15 cellular contexts compared by ENCODE assay signal in the genomic region with DNA sequence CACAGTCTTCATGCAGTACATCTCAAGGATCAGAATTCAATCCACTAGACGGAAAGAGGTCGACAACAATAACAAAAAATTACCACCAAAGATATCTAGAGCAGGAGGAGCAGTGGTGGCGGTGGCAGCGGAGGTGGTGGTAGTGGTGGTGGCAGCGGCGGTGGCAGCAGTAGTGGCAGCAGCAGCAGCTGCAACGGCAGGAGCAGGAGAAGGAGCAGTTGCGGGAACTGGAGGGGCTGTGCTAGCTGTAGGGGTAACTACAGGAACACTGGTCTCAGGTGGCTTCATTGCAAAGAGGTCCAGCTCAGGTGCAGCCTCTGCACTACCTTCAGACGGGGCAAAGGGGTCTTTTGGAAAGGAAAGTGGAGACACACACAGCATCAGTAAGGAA.
A peak's percentile ranks its signal among the peaks of the same experiment; 100 is the strongest.
DNase-seq lines count a peak whose midpoint lies in the region; ATAC-seq and TF ChIP-seq lines count a peak whose summit lies in the region.
"Had no signal": no experiment of that assay in that cellular context is flagged by ENCODE, and none has a peak within 500 bp of the region (broad histone marks: within the 10 kb centered on the region; RNA-seq: fewer than 3 reads in every experiment).

No MANE protein-coding gene starts in this region.

- no peaks in the 10 kb centered on the region for H3F3A ChIP-seq in OCI-LY1 (ENCODE audit: insufficient read depth, low read length)

- no peak overlapping the region for H2BK12ac ChIP-seq in mesenchymal stem cell (ENCODE audit: low read length in 2 of 2)

- H3K27me3 Mint-ChIP-seq in HFFc6 (ENCODE audit: insufficient read depth) = peaks cover 2% of the 10 kb centered on the region

- no peak overlapping the region for H4K8ac ChIP-seq in mesenchymal stem cell (ENCODE audit: low read length)

- H3K23ac ChIP-seq in mesenchymal stem cell (ENCODE audit: low read length in 2 of 2) = no peak overlapping the region

- no peak overlapping the region for H3K18ac ChIP-seq in mesenchymal stem cell (ENCODE audit: low read depth in 1 of 2, low read length in 2 of 2)

- no peaks in the 10 kb centered on the region for H3K27me3 ChIP-seq in BLaER1 treated with 17β-estradiol and CSF1 and Interleukin-3, amounts not matched to agents 10 nM and 100 nM
- H3K27me3 ChIP-seq in OCI-LY1 (ENCODE audit: insufficient read depth, low read length) (no peaks in the 10 kb centered on the region), mesenchymal stem cell (ENCODE audit: control insufficient read depth in 1 of 2, insufficient read depth in 1 of 2, low read length in 2 of 2) (no peaks in the 10 kb centered on the region), osteoblast (ENCODE audit: insufficient read depth, low read length) (no peaks in the 10 kb centered on the region)

- no peaks in the 10 kb centered on the region for H3K79me2 ChIP-seq in OCI-LY1 (ENCODE audit: insufficient read depth, low read length)
- H3K79me2 ChIP-seq in osteoblast (ENCODE audit: insufficient read depth, low read length) = no peaks in the 10 kb centered on the region

- H3K4me3 Mint-ChIP-seq in HFFc6 = peak overlapping the region; percentile 67; the same call in 1 of the 2 replicates

- DNase-seq in HFFc6 (no peak), mesenchymal stem cell (no peak), osteoblast (ENCODE audit: insufficient read length, low spot score, missing footprints) (no peak), NCI-H2196 (lab: John Stamatoyannopoulos, UW; ENCODE audit: unreplicated experiment) (no peak)
- DNase-seq: DMS79 treated with DMSO at 0.1 percent for 48 hours, GOT3, NCI-H1105 treated with DMSO at 0.1 percent for 48 hours, NCI-H187, NCI-H2107, NCI-H2227 treated with DMSO at 0.1 percent for 48 hours, NCI-H774 had no signal

- no peaks in the 10 kb centered on the region for H3K9me3 ChIP-seq in BLaER1 treated with 17β-estradiol and CSF1 and Interleukin-3, amounts not matched to agents 10 nM and 100 nM (replicated peaks in 1 of 11)
- H3K9me3 ChIP-seq in OCI-LY1 (ENCODE audit: low read length) (no peaks in the 10 kb centered on the region), mesenchymal stem cell (ENCODE audit: control insufficient read depth, low read length) (no peaks in the 10 kb centered on the region), osteoblast (ENCODE audit: low read depth, low read length) (no peaks in the 10 kb centered on the region)

- no peak overlapping the region for H2AK5ac ChIP-seq in mesenchymal stem cell (ENCODE audit: low read length, severe bottlenecking)

- H3K9me3 Mint-ChIP-seq in HFFc6 = no peaks in the 10 kb centered on the region

- no peaks in the 10 kb centered on the region for H4K20me1 ChIP-seq in BLaER1 treated with 17β-estradiol and CSF1 and Interleukin-3, amounts not matched to agents 10 nM and 100 nM
- H4K20me1 ChIP-seq in OCI-LY1 (ENCODE audit: insufficient read depth, low read length) = no peaks in the 10 kb centered on the region
- H4K20me1 ChIP-seq in osteoblast (ENCODE audit: insufficient read depth, low read length) = no peaks in the 10 kb centered on the region

- H3K4me1 ChIP-seq in BLaER1 treated with 17β-estradiol and CSF1 and Interleukin-3, amounts not matched to agents 10 nM and 100 nM = peaks cover 14 to 29% (median 27%) of the 10 kb centered on the region in 10 experiments
- no peaks in the 10 kb centered on the region for H3K4me1 ChIP-seq in OCI-LY1 (ENCODE audit: insufficient read depth, low read length, severe bottlenecking)
- no peaks in the 10 kb centered on the region for H3K4me1 ChIP-seq in mesenchymal stem cell (ENCODE audit: control insufficient read depth, insufficient read depth, low read depth, low read length)
- H3K4me1 ChIP-seq in osteoblast (ENCODE audit: insufficient read depth, low read length) = no peaks in the 10 kb centered on the region

- H3K9ac ChIP-seq in BLaER1 treated with 17β-estradiol and CSF1 and Interleukin-3, amounts not matched to agents 10 nM and 100 nM = no peak overlapping the region
- H3K9ac ChIP-seq in OCI-LY1 (ENCODE audit: low read length) (no peak overlapping the region), mesenchymal stem cell (ENCODE audit: low read length) (no peak overlapping the region)

- H3K4me1 Mint-ChIP-seq in HFFc6 (ENCODE audit: low read depth) = peaks cover 10% of the 10 kb centered on the region; the same call in 1 of the 2 replicates

- H2BK5ac ChIP-seq in mesenchymal stem cell (ENCODE audit: low read depth, low read length, poor library complexity, severe bottlenecking) = no peak overlapping the region

- H3K14ac ChIP-seq in mesenchymal stem cell (ENCODE audit: low read length in 2 of 2) = no peak overlapping the region

- no peak overlapping the region for H2BK15ac ChIP-seq in mesenchymal stem cell (ENCODE audit: low read depth, poor library complexity, severe bottlenecking)

- no peak overlapping the region for H3K4ac ChIP-seq in mesenchymal stem cell (ENCODE audit: low read depth in 1 of 2, low read length in 2 of 2)

- peak overlapping the region in 6 of 11 experiments; percentile 48 to 60 (median 50); a peak in 9 of 22 replicates for H3K4me2 ChIP-seq in BLaER1 treated with 17β-estradiol and CSF1 and Interleukin-3, amounts not matched to agents 10 nM and 100 nM
- peak overlapping the region; percentile 59; the same call in 1 of the 2 replicates for H3K4me2 ChIP-seq in OCI-LY1 (ENCODE audit: low read length)
- H3K4me2 ChIP-seq in mesenchymal stem cell (ENCODE audit: low read length, poor library complexity, severe bottlenecking) = no peak overlapping the region
- no peak overlapping the region for H3K4me2 ChIP-seq in osteoblast (ENCODE audit: insufficient read depth, low read length)

- H3K36me3 Mint-ChIP-seq in HFFc6 (ENCODE audit: low read depth) = no peaks in the 10 kb centered on the region

- H3K4me3 ChIP-seq in BLaER1 treated with 17β-estradiol and CSF1 and Interleukin-3, amounts not matched to agents 10 nM and 100 nM = no peak overlapping the region
- peak overlapping the region; percentile 38 for H3K4me3 ChIP-seq in OCI-LY1 (ENCODE audit: low read depth, low read length, poor library complexity, severe bottlenecking)
- H3K4me3 ChIP-seq in mesenchymal stem cell (ENCODE audit: insufficient read depth in 1 of 2, low read depth in 1 of 2, low read length in 2 of 2) = no peak overlapping the region
- H3K4me3 ChIP-seq in osteoblast (ENCODE audit: insufficient read depth, low read length) = no peak overlapping the region

- no peak for ATAC-seq in GM18505 (IDR thresholded peaks at IDR 0.05; ENCODE audit: unreplicated experiment)

- no peak overlapping the region for H3K27ac Mint-ChIP-seq in HFFc6

- TF ChIP-seq POLR2A in GM18505 (IDR thresholded peaks at IDR 0.05; ENCODE audit: borderline replicate concordance, extremely low read depth, insufficient read depth, insufficient read length) = no peak

- no peaks in the 10 kb centered on the region for H3K36me3 ChIP-seq in BLaER1 treated with 17β-estradiol and CSF1 and Interleukin-3, amounts not matched to agents 10 nM and 100 nM
- H3K36me3 ChIP-seq in OCI-LY1 (ENCODE audit: insufficient read depth, low read length) (no peaks in the 10 kb centered on the region), mesenchymal stem cell (ENCODE audit: control insufficient read depth in 1 of 2, insufficient read depth in 2 of 2, low read depth in 1 of 2, low read length in 2 of 2) (no peaks in the 10 kb centered on the region), osteoblast (ENCODE audit: insufficient read depth, low read length) (no peaks in the 10 kb centered on the region)

- no peaks in the 10 kb centered on the region for H3K79me1 ChIP-seq in mesenchymal stem cell (replicated peaks; ENCODE audit: low read length, poor library complexity, severe bottlenecking)

- H4K91ac ChIP-seq in mesenchymal stem cell (ENCODE audit: low read length) = peak overlapping the region; percentile 25

- no peaks in the 10 kb centered on the region for H3K9me2 ChIP-seq in OCI-LY1 (ENCODE audit: low read depth, low read length)

- TF ChIP-seq CTCF in HFFc6 (IDR thresholded peaks at IDR 0.05) = no peak
- TF ChIP-seq CTCF in OCI-LY1 (IDR thresholded peaks at IDR 0.05; ENCODE audit: low read length) = no peak
- TF ChIP-seq CTCF in osteoblast (IDR thresholded peaks at IDR 0.05; ENCODE audit: extremely low read depth, low read depth, low read length) = no peak

- no peak overlapping the region for H2AFZ ChIP-seq in OCI-LY1 (ENCODE audit: low read length)
- no peak overlapping the region for H2AFZ ChIP-seq in mesenchymal stem cell (ENCODE audit: low read depth, low read length)
- no peak overlapping the region for H2AFZ ChIP-seq in osteoblast (ENCODE audit: low read length)

- H2BK120ac ChIP-seq in mesenchymal stem cell (ENCODE audit: low read depth, low read length) = no peak overlapping the region

- WGBS in mesenchymal stem cell = over 99% methylated on average over 6 of the region's 9 CpGs

- no peak overlapping the region for H3K27ac ChIP-seq in BLaER1 treated with 17β-estradiol and CSF1 and Interleukin-3, amounts not matched to agents 10 nM and 100 nM
- H3K27ac ChIP-seq in OCI-LY1 (ENCODE audit: low read depth, low read length, poor library complexity, severe bottlenecking) = no peak overlapping the region
- no peak overlapping the region for H3K27ac ChIP-seq in mesenchymal stem cell (ENCODE audit: low read length, poor library complexity, severe bottlenecking)
- no peak overlapping the region for H3K27ac ChIP-seq in osteoblast (ENCODE audit: low read depth, low read length)
- H3K27ac ChIP-seq: C4-2B had no signal

Comparison
In these comparisons a context has a peak if more than half of its experiments do, and no peak if none do; other contexts are left out.
1. H3K4me2 ChIP-seq: peak in BLaER1 treated with 17β-estradiol and CSF1 and Interleukin-3, amounts not matched to agents 10 nM and 100 nM (6 of 11) and OCI-LY1 (single experiment); none in mesenchymal stem cell (single experiment) and osteoblast (single experiment).